ENCODE assay signal across 29 cellular contexts in the genomic region with DNA sequence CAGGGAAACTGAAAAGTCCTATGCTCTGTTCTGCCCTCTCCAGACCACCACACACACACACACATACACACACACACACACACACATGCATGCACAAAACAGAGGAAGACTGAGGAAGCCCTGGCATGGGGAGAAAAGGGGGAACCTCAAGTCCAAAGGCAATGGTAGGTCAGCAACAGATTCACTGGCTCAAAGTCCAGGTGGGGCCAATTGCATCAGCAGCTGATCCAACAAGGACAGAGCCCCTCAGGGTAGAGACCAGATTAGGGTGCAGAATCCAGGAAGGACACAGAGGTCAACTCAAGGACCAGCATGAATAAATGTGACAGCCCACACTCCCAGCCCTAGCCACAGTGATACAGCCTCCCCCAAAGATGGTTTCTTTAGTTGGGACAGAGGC.
"Had no signal": no experiment of that assay in that cellular context is flagged by ENCODE, and none has a peak within 500 bp of the region (broad histone marks: within the 10 kb centered on the region; RNA-seq: fewer than 3 reads in every experiment).

No MANE protein-coding gene starts in this region.

- H3K4me3 Mint-ChIP-seq: mesothelial cell of epicardium; naive B cell; natural killer cell; stimulated activated effector memory CD8-positive, alpha-beta T cell treated with anti-CD3 and anti-CD28 coated beads, Interleukin-12 subunit alpha, Interleukin-12 subunit beta, amount 100 ng/mL, for 72 hours; stimulated activated naive CD8-positive, alpha-beta T cell treated with anti-CD3 and anti-CD28 coated beads, Interleukin-15, Interleukin-2, amounts not matched to agents 100 ng/mL and 50 ng/mL, for 24 hours; type B pancreatic cell had no signal

- H3K9me3 ChIP-seq: heart right ventricle, lower lobe of right lung, pancreas, prostate gland, sigmoid colon, spleen, suprapubic skin, thoracic aorta, tibial artery, uterus had no signal

- H3K79me2 ChIP-seq: hepatocyte had no signal

- H3K36me3 ChIP-seq: heart right ventricle, lower lobe of right lung, pancreas, prostate gland, sigmoid colon, spleen, suprapubic skin, thoracic aorta, tibial artery, uterus had no signal

- H3K27me3 Mint-ChIP-seq: naive B cell; stimulated activated naive CD8-positive, alpha-beta T cell treated with anti-CD3 and anti-CD28 coated beads, Interleukin-15, Interleukin-2, amounts not matched to agents 100 ng/mL and 50 ng/mL, for 24 hours had no signal

- H3K27ac ChIP-seq: heart right ventricle, hepatocyte, lower lobe of right lung, pancreas, prostate gland, sigmoid colon, spleen, suprapubic skin, thoracic aorta, tibial artery, uterus had no signal

- H3K4me2 ChIP-seq: hepatocyte had no signal

- H3K4me1 ChIP-seq: lower lobe of right lung, pancreas, prostate gland, uterus had no signal

- H3K27ac Mint-ChIP-seq: mesothelial cell of epicardium; natural killer cell; stimulated activated effector memory CD8-positive, alpha-beta T cell treated with anti-CD3 and anti-CD28 coated beads, Interleukin-12 subunit alpha, Interleukin-12 subunit beta, amount 100 ng/mL, for 72 hours; stimulated activated naive CD8-positive, alpha-beta T cell treated with anti-CD3 and anti-CD28 coated beads, Interleukin-15, Interleukin-2, amounts not matched to agents 100 ng/mL and 50 ng/mL, for 24 hours; type B pancreatic cell had no signal

- FAIRE-seq: pancreas, small intestine had no signal

- DNase-seq: heart right ventricle; islet precursor cell; left ventricle myocardium superior; lower lobe of right lung; mammary epithelial cell; mesendoderm; naive B cell; natural killer cell; nucleus accumbens; pancreas; posterior cingulate gyrus; retina; right cardiac atrium; sigmoid colon; small intestine; spleen; stimulated activated CD4-positive, alpha-beta T cell treated with anti-CD3 and anti-CD28 coated beads, Interleukin-4, amount 100 ng/mL, for 24 hours; stimulated activated naive CD4-positive, alpha-beta T cell; tibial artery; uterus had no signal

- H3K4me1 Mint-ChIP-seq: natural killer cell; stimulated activated effector memory CD8-positive, alpha-beta T cell treated with anti-CD3 and anti-CD28 coated beads, Interleukin-12 subunit alpha, Interleukin-12 subunit beta, amount 100 ng/mL, for 72 hours had no signal

- ATAC-seq: heart right ventricle; left lobe of liver; left ventricle myocardium superior; lower lobe of right lung; natural killer cell; pancreas; right cardiac atrium; stimulated activated effector memory CD8-positive, alpha-beta T cell treated with anti-CD3 and anti-CD28 coated beads, Interleukin-12 subunit alpha, Interleukin-12 subunit beta, amount 100 ng/mL, for 72 hours had no signal

- H3K36me3 Mint-ChIP-seq: mesothelial cell of epicardium; naive B cell; natural killer cell; stimulated activated effector memory CD8-positive, alpha-beta T cell treated with anti-CD3 and anti-CD28 coated beads, Interleukin-12 subunit alpha, Interleukin-12 subunit beta, amount 100 ng/mL, for 72 hours had no signal

- H3K27me3 ChIP-seq: heart right ventricle, hepatocyte, pancreas, sigmoid colon, spleen, suprapubic skin, tibial artery, uterus had no signal

- H2AFZ ChIP-seq: hepatocyte had no signal

- H3K9me3 Mint-ChIP-seq: mesothelial cell of epicardium; natural killer cell; stimulated activated naive CD8-positive, alpha-beta T cell treated with anti-CD3 and anti-CD28 coated beads, Interleukin-15, Interleukin-2, amounts not matched to agents 100 ng/mL and 50 ng/mL, for 24 hours; type B pancreatic cell had no signal

- H3K4me3 ChIP-seq: heart right ventricle, hepatocyte, lower lobe of right lung, pancreas, prostate gland, sigmoid colon, spleen, suprapubic skin, thoracic aorta, tibial artery, uterus had no signal
